ENCODE assay signal across 1 cellular context in the genomic region with DNA sequence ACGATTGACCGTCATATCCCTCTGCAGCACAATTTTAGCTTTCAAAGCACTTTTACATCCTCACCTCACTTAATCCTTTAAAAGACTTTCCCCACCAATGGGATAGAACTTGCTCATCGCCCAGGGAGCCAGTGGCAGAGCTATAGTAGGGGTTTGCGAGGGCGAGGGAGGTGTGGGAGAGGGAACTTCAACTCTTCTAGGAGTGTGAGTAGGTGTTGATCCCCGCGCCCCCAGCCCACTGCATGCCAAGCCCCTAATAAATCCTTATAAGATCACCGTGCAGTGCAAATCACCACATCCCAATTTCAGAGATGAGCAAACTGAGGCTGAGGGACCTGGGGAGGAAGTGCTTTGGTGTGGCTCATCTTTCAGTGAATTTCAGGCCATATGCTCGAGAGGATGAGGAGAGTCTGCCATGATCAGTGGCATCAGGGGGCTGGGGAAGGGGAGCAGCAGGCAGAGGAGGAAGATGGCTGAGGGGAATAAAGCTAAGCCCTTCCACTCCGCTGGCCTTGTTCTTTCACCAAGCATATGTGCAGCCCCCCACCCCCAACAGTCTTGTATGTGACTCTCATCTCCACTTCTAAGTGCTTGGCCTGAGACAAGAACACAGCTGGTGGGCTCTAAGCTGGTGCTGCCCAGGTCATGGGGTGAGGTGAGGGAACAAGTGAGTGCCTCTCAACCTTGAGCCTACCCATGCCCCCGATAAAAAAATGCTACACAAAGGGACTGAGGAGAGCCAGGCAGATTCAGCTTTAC.
TF ChIP-seq lines count a peak whose summit lies in the region.

No MANE protein-coding gene starts in this region.

TF ChIP-seq in SK-N-SH treated with all-trans-retinoic acid at 6 μM for 48 hours, 23 proteins besides CTCF, POLR2A, EP300 and RAD21 (continued from another document):
- TF ChIP-seq, protein P1, sequence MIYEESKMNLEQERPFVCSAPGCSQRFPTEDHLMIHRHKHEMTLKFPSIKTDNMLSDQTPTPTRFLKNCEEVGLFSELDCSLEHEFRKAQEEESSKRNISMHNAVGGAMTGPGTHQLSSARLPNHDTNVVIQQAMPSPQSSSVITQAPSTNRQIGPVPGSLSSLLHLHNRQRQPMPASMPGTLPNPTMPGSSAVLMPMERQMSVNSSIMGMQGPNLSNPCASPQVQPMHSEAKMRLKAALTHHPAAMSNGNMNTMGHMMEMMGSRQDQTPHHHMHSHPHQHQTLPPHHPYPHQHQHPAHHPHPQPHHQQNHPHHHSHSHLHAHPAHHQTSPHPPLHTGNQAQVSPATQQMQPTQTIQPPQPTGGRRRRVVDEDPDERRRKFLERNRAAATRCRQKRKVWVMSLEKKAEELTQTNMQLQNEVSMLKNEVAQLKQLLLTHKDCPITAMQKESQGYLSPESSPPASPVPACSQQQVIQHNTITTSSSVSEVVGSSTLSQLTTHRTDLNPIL (CRISPR knock-in tag; IDR thresholded peaks at IDR 0.05; ENCODE audit: low read depth), result no peak
- TF ChIP-seq ZNF565 (CRISPR knock-in tag; conservative IDR thresholded peaks at IDR 0.05; ENCODE audit: low read depth), result no peak
- no peak for TF ChIP-seq CSDC2 (CRISPR knock-in tag; IDR thresholded peaks at IDR 0.05)
- TF ChIP-seq ZFP3 (CRISPR knock-in tag; IDR thresholded peaks at IDR 0.05), result no peak
- no peak for TF ChIP-seq SNAI2 (CRISPR knock-in tag; IDR thresholded peaks at IDR 0.05)
- TF ChIP-seq ZC3H10 (CRISPR knock-in tag; IDR thresholded peaks at IDR 0.05), result no peak
